Comparison of ENCODE assay signal across 8 cellular contexts in the genomic region with DNA sequence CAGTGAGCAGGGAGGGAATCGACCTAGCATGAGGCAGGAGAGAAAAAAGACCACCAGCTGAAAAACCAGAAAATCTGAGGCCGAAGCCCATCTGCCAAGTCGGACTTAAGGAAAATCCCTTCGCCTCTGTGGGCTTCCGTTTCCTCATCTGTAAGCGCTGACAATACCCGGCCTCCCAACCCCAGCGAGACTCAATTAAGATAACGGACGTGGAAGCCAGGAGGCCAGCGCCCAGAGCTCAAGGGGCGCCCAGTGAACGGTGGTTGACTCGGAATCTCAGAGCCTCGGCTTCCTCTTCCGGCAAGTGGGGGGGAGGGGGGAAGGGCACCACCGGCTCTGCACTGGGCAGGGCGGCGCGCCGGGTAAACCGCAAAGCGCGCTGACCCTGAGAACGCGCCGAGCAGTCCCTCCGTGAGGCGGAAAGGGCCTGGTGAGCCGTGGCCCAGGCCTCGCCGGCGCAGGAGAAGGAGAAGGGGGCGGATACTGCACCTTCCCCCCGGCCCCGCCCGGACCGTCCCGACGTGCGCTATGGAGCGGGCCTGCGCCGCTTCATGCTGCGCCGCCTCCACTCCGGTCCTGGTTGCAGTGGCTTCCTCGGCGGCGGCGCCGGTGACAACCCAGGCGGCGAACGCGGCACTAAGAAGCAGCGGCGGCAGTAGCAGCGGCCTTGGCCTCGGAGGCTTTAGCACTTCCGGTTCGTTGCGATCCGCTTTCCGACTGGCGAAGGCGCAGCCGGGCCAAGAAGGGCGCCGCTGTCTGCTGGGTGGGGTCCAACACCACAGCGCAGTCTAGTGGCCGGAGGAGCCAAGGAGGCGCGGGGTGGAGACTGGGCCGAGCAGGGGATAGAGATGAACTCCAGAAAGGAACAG. TPM values are rescaled to one million over a fixed set of nuclear protein-coding genes. Genes with fewer than 3 reads are reported as not detected.
DNase-seq lines count a peak whose midpoint lies in the region; ATAC-seq, FAIRE-seq and TF ChIP-seq lines count a peak whose summit lies in the region.

Gene DPP8 (minus strand): TSS at position 693 of the 869 bp plus-strand sequence. CDS start 5,136 bp downstream, outside the sequence.

- POLR2A ChIA-PET in HepG2 (lab: Yijun Ruan, JAX) = interaction anchor here (0.6 to 1.7 kb wide), 13 partner anchors 8 to 676 kb away, joined by 4 to 21 read pairs (median 5); partner anchors contain the start of genes CLPX, HACD3, INTS14 and PLEKHO2

- TF ChIP-seq EP300 in HepG2 (IDR thresholded peaks at IDR 0.05; ENCODE audit: low read depth in 2 of 2, low read length in 2 of 2) (no peak), HepG2 (CRISPR knock-in tag; IDR thresholded peaks at IDR 0.05; ENCODE audit: borderline replicate concordance) (peak; percentile 60; the same call in 1 of the 2 replicates)

- 0 out of 5 replicates have a peak, but pooled peaks cover 0 to 11% of the 10 kb centered on the region in 2 experiments for H3K36me3 ChIP-seq in HepG2 (replicated peaks in 1 of 2; ENCODE audit: control insufficient read depth in 1 of 2, insufficient read depth in 2 of 2, low read length in 2 of 2)

- intact Hi-C loops in HepG2 (cut with micrococcal nuclease; ENCODE audit: unreplicated experiment) = loop anchor here (2.0 kb wide), 1 partner anchor 16 kb away; no protein-coding TSS in a partner anchor

- TF ChIP-seq RAD21 in HepG2 (CRISPR knock-in tag; IDR thresholded peaks at IDR 0.05) = peak; percentile 60; the same call in 1 of the 2 replicates

- H3K4me1 ChIP-seq in HepG2 (ENCODE audit: insufficient read depth, low read length) = peaks cover 45% of the 10 kb centered on the region

- TSS peak; percentile 83 for BruUV-seq in HepG2 (replicated peaks; lab: Mats Ljungman, UMichigan)

- peak within 1 kb of the TSS; percentile 77 for H3K4me2 ChIP-seq in HepG2 (ENCODE audit: low read depth, low read length)

- DNase-seq in NCI-H748 (lab: John Stamatoyannopoulos, UW; ENCODE audit: unreplicated experiment) = peak; percentile 93
- DNase-seq in activated CD4-positive, alpha-beta T cell treated with anti-CD3 and anti-CD28 coated beads, Interleukin-2, amount 50 U/mL, for 24 hours (ENCODE audit: low read depth in 1 of 2, low spot score in 1 of 2) = peak; percentile 89 to 92
- DNase-seq in dermis blood vessel endothelial cell = peak; percentile 97
- peak; percentile 88 for DNase-seq in HepG2 (ENCODE audit: low spot score)
- peak; percentile 96 for DNase-seq in stimulated activated CD4-positive, alpha-beta T cell treated with anti-CD3 and anti-CD28 coated beads, Interleukin-4, amount 100 ng/mL, for 24 hours

- TF ChIP-seq CTCF in C4-2B (conservative IDR thresholded peaks at IDR 0.05) = peak; percentile 99
- TF ChIP-seq CTCF in HepG2 (CRISPR knock-in tag; IDR thresholded peaks at IDR 0.05) = peak; percentile 98

- in situ Hi-C loops in HepG2 (cut with HindIII; ENCODE audit: extremely low pct_ligation_motif_present, low pct_unique_long_range_greater_than_20kb) = no loop called here

- peak within 1 kb of the TSS; percentile 97 for H2AFZ ChIP-seq in HepG2 (ENCODE audit: low read length)

- ATAC-seq in GM19328 (IDR thresholded peaks at IDR 0.05; ENCODE audit: unreplicated experiment) (peak; percentile 89), HG03521 (IDR thresholded peaks at IDR 0.05; ENCODE audit: unreplicated experiment) (peak; percentile 91), HepG2 (peak; percentile 96)

- CTCF ChIA-PET in HepG2 (lab: Yijun Ruan, JAX; ENCODE audit: low intra/inter-chr PET ratio, low total read pairs) = interaction anchor here (1.9 kb wide), 1 partner anchor 14 kb away, joined by 11 read pairs; no protein-coding TSS in a partner anchor

- TF ChIP-seq POLR2A in HepG2 (IDR thresholded peaks at IDR 0.05; ENCODE audit: insufficient read depth in 1 of 2, low read depth in 2 of 2, low read length in 2 of 2) = peak; percentile 63 to 92

- no peaks in the 10 kb centered on the region for H3K9me3 ChIP-seq in HepG2 (ENCODE audit: low read length)

- H3K27ac ChIP-seq in C4-2B (peak within 1 kb of the TSS; percentile 95), HepG2 (ENCODE audit: extremely low read length, insufficient read depth, low read length) (peak within 1 kb of the TSS; percentile 99)

- no peaks in the 10 kb centered on the region; a peak in 1 of 5 replicates for H3K27me3 ChIP-seq in HepG2 (ENCODE audit: control insufficient read depth in 1 of 2, insufficient read depth in 2 of 2, low read length in 2 of 2)

- no peaks in the 10 kb centered on the region for H4K20me1 ChIP-seq in HepG2 (ENCODE audit: insufficient read depth, low read length)

- peak within 1 kb of the TSS; percentile 97 for H3K9ac ChIP-seq in HepG2 (ENCODE audit: insufficient read depth, low read depth, low read length)

- 4% methylated on average over 11 of the region's 75 CpGs for WGBS in HepG2 (ENCODE audit: low lambda C conversion rate)

- peaks cover 22% of the 10 kb centered on the region for H3K79me2 ChIP-seq in HepG2 (ENCODE audit: insufficient read depth, low read length)

- peak within 1 kb of the TSS; percentile 87 to 100 (median 97) for H3K4me3 ChIP-seq in HepG2 (replicated peaks in 1 of 3; ENCODE audit: insufficient read depth in 1 of 3, low read depth in 2 of 3, low read length in 3 of 3)

- no peak for FAIRE-seq in HepG2 (lab: Jason Lieb, UNC)

TF ChIP-seq in HepG2, 621 proteins besides CTCF, POLR2A, EP300 and RAD21 (continues in another document):
- peak; percentile 98 for TF ChIP-seq KDM5B (CRISPR knock-in tag; IDR thresholded peaks at IDR 0.05; ENCODE audit: borderline replicate concordance)
- no peak for TF ChIP-seq MBD4 (IDR thresholded peaks at IDR 0.05; ENCODE audit: borderline replicate concordance, low read length)
- TF ChIP-seq TSC22D2 (CRISPR knock-in tag; IDR thresholded peaks at IDR 0.05; ENCODE audit: borderline replicate concordance) = peak; percentile 66
- no peak for TF ChIP-seq EEA1 (CRISPR knock-in tag; IDR thresholded peaks at IDR 0.05; ENCODE audit: borderline replicate concordance)
- no peak for TF ChIP-seq ARNT (IDR thresholded peaks at IDR 0.05)
- TF ChIP-seq ZNF292 (CRISPR knock-in tag; IDR thresholded peaks at IDR 0.05; ENCODE audit: borderline replicate concordance, low read depth) = no peak
- no peak for TF ChIP-seq THYN1 (CRISPR knock-in tag; IDR thresholded peaks at IDR 0.05; ENCODE audit: borderline replicate concordance, low read depth)
- TF ChIP-seq THAP9 (CRISPR knock-in tag; IDR thresholded peaks at IDR 0.05; ENCODE audit: borderline replicate concordance) = peak; percentile 95
- TF ChIP-seq ZNF33A (CRISPR knock-in tag; IDR thresholded peaks at IDR 0.05; ENCODE audit: borderline replicate concordance) = peak; percentile 89; the same call in 1 of the 2 replicates
- TF ChIP-seq ZNF441 (CRISPR knock-in tag; IDR thresholded peaks at IDR 0.05; ENCODE audit: borderline replicate concordance) = peak; percentile 100
- TF ChIP-seq PCBP1 (IDR thresholded peaks at IDR 0.05; ENCODE audit: borderline replicate concordance, low read depth, low read length) = peak; percentile 92; the same call in 1 of the 2 replicates

RNA-seq across cellular contexts. Expression of gene DPP8, which starts in this region (rescaled TPM):
- total RNA-seq in dermis blood vessel endothelial cell (63.5 and 63.9 TPM in 2 replicates), HepG2 (2016; rRNA removed; fragmentation: Illumina TruSeq; extraction: Trizol) (26.3 and 34.8 TPM in 2 replicates)
- 23.0 and 25.9 TPM in 2 replicates for total RNA-seq in HepG2 (2016; cell fraction: cytosol; rRNA removed; fragmentation: Illumina TruSeq; extraction: Trizol; ENCODE audit: low read depth)
- 26.4 and 32.7 TPM in 2 replicates for total RNA-seq in HepG2 (2016; cell fraction: insoluble cytoplasmic fraction; rRNA removed; fragmentation: Illumina TruSeq; extraction: Trizol)
- 20.1 and 21.7 TPM in 2 replicates for total RNA-seq in HepG2 (2016; cell fraction: membrane; rRNA removed; fragmentation: Illumina TruSeq; extraction: Trizol)
- total RNA-seq in HepG2 (2016; cell fraction: nucleus; rRNA removed; fragmentation: Illumina TruSeq; extraction: Trizol) = 23.4 and 30.5 TPM in 2 replicates
- 13.5 and 18.0 TPM in 2 replicates for polyA plus RNA-seq in HepG2 (2011; rRNA removed)
- 9.2 and 11.8 TPM in 2 replicates for polyA plus RNA-seq in HepG2 (2011; cell fraction: cytosol; rRNA removed)
- polyA plus RNA-seq in HepG2 (2011; cell fraction: nucleus; rRNA removed) = 9.5 and 12.0 TPM in 2 replicates
- 15.2 and 16.0 TPM in 2 replicates for polyA plus RNA-seq in HepG2 (2012)
- polyA plus RNA-seq in HepG2 (2016; cell fraction: cytosol; fragmentation: Illumina TruSeq; extraction: Trizol; ENCODE audit: low read depth) = 7.7 and 8.5 TPM in 2 replicates
- polyA plus RNA-seq in HepG2 (2016; cell fraction: insoluble cytoplasmic fraction; fragmentation: Illumina TruSeq; extraction: Trizol; ENCODE audit: low read depth) = 18.8 and 20.8 TPM in 2 replicates
- polyA plus RNA-seq in HepG2 (2016; cell fraction: membrane; fragmentation: Illumina TruSeq; extraction: Trizol; ENCODE audit: low read depth) = 6.8 and 8.8 TPM in 2 replicates
- polyA plus RNA-seq in HepG2 (2016; cell fraction: nucleus; fragmentation: Illumina TruSeq; extraction: Trizol; ENCODE audit: insufficient read depth, low read depth) = 17.3 and 23.0 TPM in 2 replicates
- 18.4 and 28.2 TPM in 2 replicates for polyA minus RNA-seq in HepG2 (2011; rRNA and poly(A)+ RNA removed; ENCODE audit: low replicate concordance)
- 22.0 and 23.1 TPM in 2 replicates for polyA minus RNA-seq in HepG2 (2011; cell fraction: cytosol; rRNA and poly(A)+ RNA removed)
- 62.6 and 67.9 TPM in 2 replicates for polyA minus RNA-seq in HepG2 (2011; cell fraction: nucleus; rRNA and poly(A)+ RNA removed)

Comparison
In these comparisons a context has a peak if more than half of its experiments do, and no peak if none do; other contexts are left out.
1. Peak in every context shown above with its lines: DNase-seq, ATAC-seq, H3K4me3 ChIP-seq and H3K27ac ChIP-seq.